1 cellular context compared by ENCODE assay signal in genomic region chr4:3287271-3287971, GRCh38.
TF ChIP-seq lines count a peak whose summit lies in the region.

No MANE protein-coding gene starts in this region.

TF ChIP-seq in WTC11, 78 proteins besides CTCF, POLR2A, EP300 and RAD21 (continued from another document):
- no peak for TF ChIP-seq ZMAT4 (CRISPR knock-in tag; IDR thresholded peaks at IDR 0.05)
